ENCODE assay signal across 8 cellular contexts in the genomic region with DNA sequence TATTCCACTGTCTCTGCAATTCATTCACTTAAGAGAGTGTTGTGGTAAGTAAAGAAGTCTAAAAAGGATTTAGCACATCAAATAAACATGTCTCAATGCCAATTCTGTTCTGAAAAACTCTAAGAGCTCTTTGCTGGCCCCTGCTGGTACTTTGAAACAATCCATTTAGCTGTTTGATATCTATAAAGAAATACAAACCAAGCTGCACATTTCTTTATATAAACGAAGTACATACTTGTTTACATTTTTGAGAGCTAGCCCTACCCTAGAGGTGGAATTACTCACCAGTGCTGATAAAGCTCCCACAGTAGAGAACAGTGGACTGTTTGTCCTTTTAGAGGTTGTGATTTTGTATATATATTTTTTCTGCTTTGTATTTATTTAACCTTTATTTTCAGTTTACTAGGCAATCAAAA.
DNase-seq lines count a peak whose midpoint lies in the region; ATAC-seq, FAIRE-seq and TF ChIP-seq lines count a peak whose summit lies in the region.

No MANE protein-coding gene starts in this region.

- no peak overlapping the region for H3K27ac ChIP-seq in 22Rv1
- no peak overlapping the region for H3K27ac ChIP-seq in right lobe of liver

- no peaks in the 10 kb centered on the region for H3K9me3 ChIP-seq in right lobe of liver

- H3K36me3 ChIP-seq in bronchial epithelial cell (ENCODE audit: control insufficient read depth, insufficient read depth, low read length) (no peaks in the 10 kb centered on the region), right lobe of liver (peaks cover 0 to 6% (median 0%) of the 10 kb centered on the region in 4 donors)

- H3K4me1 ChIP-seq in right lobe of liver: no peaks in the 10 kb centered on the region

- peak; percentile 72 to 91 (median 77) for ATAC-seq in right lobe of liver

- H3K27me3 ChIP-seq in bronchial epithelial cell (ENCODE audit: control insufficient read depth, insufficient read depth, low read length) (no peaks in the 10 kb centered on the region), right lobe of liver (no peaks in the 10 kb centered on the region)

- intact Hi-C loops in right lobe of liver (cut with DNase I): no loop called here

- WGBS in right lobe of liver (ENCODE audit: insufficient coverage, low coverage, low lambda C conversion rate, missing lambda C conversion rate): 4% methylated on average over 1 of the region's 1 CpG

- no peak for FAIRE-seq in bronchial epithelial cell (lab: Jason Lieb, UNC)

- H3K4me3 ChIP-seq in bronchial epithelial cell (ENCODE audit: low read depth, low read length) (no peak overlapping the region), right lobe of liver (no peak overlapping the region)

- DNase-seq in GM03348 (ENCODE audit: low spot score) (peak; percentile 44), NCI-H446 treated with DMSO at 0.1 percent for 48 hours (lab: John Stamatoyannopoulos, UW) (peak; percentile 10), bronchial epithelial cell (ENCODE audit: low read depth) (peak; percentile 90), right lobe of liver (no peak), NCI-H1105 (lab: John Stamatoyannopoulos, UW) (no peak), T-helper 9 cell (no peak)
- no peak for DNase-seq in central memory CD4-positive, alpha-beta T cell

- no peak for TF ChIP-seq POLR2A in right lobe of liver (IDR thresholded peaks at IDR 0.05)

- peak; percentile 88 for TF ChIP-seq CTCF in 22Rv1 (IDR thresholded peaks at IDR 0.05)
- TF ChIP-seq CTCF in bronchial epithelial cell (IDR thresholded peaks at IDR 0.05; ENCODE audit: insufficient read depth, low read length, severe bottlenecking): peak; percentile 57
- peak; percentile 42 to 64 (median 60) for TF ChIP-seq CTCF in right lobe of liver (IDR thresholded peaks at IDR 0.05)

Comparison
In these comparisons a context has a peak if more than half of its experiments do, and no peak if none do; other contexts are left out.
1. DNase-seq: peak in GM03348 (single experiment), NCI-H446 treated with DMSO at 0.1 percent for 48 hours (single experiment) and bronchial epithelial cell (single experiment); none in right lobe of liver (0 of 3), NCI-H1105 (single experiment), T-helper 9 cell (single experiment) and central memory CD4-positive, alpha-beta T cell (single experiment).
2. Peak in every context shown above with its lines, with median percentiles within 50 percentile points of each other: CTCF ChIP-seq.